In the genomic region with DNA sequence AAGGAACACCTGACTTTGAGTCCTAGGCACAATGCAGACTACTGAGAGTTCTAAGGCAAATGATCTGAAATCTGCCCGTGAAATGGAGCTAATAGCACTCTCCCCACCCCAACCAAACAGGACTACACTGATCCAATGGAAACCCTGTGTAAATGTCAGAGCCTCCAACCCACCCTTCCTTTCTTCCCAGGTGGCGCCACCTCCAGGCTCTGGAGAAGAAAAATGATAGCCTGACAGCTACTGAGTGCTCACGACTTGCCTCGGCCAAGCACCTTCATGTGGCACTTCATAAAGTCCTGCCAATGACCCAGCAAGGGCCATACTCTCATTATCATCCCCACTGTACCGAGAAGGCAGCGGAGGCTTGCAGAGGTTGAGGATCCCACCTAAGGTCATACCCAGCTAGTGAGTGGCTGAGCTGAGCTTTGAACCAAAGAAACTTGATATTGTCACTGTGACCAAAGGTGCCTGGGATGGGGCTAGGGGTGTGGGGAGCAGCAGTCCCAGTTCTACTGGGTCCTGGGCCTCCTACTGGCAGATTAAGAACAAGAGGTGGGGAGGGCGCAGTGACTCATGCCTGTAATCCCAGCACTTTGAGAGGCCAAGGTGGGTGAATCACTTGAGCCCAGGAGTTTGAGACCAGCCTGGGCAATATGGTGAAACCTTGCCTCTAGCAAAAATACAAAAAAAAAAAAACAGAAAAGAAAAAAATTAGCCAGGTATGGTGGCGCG, we compare ENCODE assay signal across 2 cellular contexts.
TF ChIP-seq lines count a peak whose summit lies in the region.

No MANE protein-coding gene starts in this region.

TF ChIP-seq in IMR-90, 13 proteins besides CTCF, POLR2A, EP300 and RAD21:
- TF ChIP-seq, protein P1, sequence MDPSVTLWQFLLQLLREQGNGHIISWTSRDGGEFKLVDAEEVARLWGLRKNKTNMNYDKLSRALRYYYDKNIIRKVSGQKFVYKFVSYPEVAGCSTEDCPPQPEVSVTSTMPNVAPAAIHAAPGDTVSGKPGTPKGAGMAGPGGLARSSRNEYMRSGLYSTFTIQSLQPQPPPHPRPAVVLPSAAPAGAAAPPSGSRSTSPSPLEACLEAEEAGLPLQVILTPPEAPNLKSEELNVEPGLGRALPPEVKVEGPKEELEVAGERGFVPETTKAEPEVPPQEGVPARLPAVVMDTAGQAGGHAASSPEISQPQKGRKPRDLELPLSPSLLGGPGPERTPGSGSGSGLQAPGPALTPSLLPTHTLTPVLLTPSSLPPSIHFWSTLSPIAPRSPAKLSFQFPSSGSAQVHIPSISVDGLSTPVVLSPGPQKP (IDR thresholded peaks at IDR 0.05; ENCODE audit: borderline replicate concordance, low read depth, low read length), result no peak
- TF ChIP-seq FOS (IDR thresholded peaks at IDR 0.05; ENCODE audit: low read depth, low read length), result no peak

TF ChIP-seq in GM12878, 131 proteins besides CTCF, POLR2A, EP300 and RAD21:
- TF ChIP-seq KLF5 (IDR thresholded peaks at IDR 0.05; ENCODE audit: partially characterized antibody), result no peak
- TF ChIP-seq, protein P2, sequence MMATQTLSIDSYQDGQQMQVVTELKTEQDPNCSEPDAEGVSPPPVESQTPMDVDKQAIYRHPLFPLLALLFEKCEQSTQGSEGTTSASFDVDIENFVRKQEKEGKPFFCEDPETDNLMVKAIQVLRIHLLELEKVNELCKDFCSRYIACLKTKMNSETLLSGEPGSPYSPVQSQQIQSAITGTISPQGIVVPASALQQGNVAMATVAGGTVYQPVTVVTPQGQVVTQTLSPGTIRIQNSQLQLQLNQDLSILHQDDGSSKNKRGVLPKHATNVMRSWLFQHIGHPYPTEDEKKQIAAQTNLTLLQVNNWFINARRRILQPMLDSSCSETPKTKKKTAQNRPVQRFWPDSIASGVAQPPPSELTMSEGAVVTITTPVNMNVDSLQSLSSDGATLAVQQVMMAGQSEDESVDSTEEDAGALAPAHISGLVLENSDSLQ (IDR thresholded peaks at IDR 0.05), result no peak
- TF ChIP-seq, protein P3, sequence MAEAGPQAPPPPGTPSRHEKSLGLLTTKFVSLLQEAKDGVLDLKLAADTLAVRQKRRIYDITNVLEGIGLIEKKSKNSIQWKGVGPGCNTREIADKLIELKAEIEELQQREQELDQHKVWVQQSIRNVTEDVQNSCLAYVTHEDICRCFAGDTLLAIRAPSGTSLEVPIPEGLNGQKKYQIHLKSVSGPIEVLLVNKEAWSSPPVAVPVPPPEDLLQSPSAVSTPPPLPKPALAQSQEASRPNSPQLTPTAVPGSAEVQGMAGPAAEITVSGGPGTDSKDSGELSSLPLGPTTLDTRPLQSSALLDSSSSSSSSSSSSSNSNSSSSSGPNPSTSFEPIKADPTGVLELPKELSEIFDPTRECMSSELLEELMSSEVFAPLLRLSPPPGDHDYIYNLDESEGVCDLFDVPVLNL (IDR thresholded peaks at IDR 0.05; ENCODE audit: low read depth, low read length), result no peak
- TF ChIP-seq SPI1 (IDR thresholded peaks at IDR 0.05; ENCODE audit: borderline replicate concordance, insufficient read depth, low read depth, low read length), result no peak
- no peak for TF ChIP-seq HCFC1 (IDR thresholded peaks at IDR 0.05; ENCODE audit: low read length)
- no peak for TF ChIP-seq SRF (IDR thresholded peaks at IDR 0.05; ENCODE audit: low read depth in 2 of 2, low read length in 2 of 2)
- TF ChIP-seq, protein P4, sequence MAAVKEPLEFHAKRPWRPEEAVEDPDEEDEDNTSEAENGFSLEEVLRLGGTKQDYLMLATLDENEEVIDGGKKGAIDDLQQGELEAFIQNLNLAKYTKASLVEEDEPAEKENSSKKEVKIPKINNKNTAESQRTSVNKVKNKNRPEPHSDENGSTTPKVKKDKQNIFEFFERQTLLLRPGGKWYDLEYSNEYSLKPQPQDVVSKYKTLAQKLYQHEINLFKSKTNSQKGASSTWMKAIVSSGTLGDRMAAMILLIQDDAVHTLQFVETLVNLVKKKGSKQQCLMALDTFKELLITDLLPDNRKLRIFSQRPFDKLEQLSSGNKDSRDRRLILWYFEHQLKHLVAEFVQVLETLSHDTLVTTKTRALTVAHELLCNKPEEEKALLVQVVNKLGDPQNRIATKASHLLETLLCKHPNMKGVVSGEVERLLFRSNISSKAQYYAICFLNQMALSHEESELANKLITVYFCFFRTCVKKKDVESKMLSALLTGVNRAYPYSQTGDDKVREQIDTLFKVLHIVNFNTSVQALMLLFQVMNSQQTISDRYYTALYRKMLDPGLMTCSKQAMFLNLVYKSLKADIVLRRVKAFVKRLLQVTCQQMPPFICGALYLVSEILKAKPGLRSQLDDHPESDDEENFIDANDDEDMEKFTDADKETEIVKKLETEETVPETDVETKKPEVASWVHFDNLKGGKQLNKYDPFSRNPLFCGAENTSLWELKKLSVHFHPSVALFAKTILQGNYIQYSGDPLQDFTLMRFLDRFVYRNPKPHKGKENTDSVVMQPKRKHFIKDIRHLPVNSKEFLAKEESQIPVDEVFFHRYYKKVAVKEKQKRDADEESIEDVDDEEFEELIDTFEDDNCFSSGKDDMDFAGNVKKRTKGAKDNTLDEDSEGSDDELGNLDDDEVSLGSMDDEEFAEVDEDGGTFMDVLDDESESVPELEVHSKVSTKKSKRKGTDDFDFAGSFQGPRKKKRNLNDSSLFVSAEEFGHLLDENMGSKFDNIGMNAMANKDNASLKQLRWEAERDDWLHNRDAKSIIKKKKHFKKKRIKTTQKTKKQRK (IDR thresholded peaks at IDR 0.05; ENCODE audit: low read depth, low read length), result no peak
- TF ChIP-seq ASH2L (IDR thresholded peaks at IDR 0.05; ENCODE audit: borderline replicate concordance, low read depth), result no peak
- TF ChIP-seq SREBF1 (IDR thresholded peaks at IDR 0.05; ENCODE audit: low read length), result no peak
- no peak for TF ChIP-seq NR2C1 (IDR thresholded peaks at IDR 0.05)
- TF ChIP-seq SIX5 (IDR thresholded peaks at IDR 0.05; ENCODE audit: low read depth, low read length, severe bottlenecking), result no peak
- TF ChIP-seq, protein P5, sequence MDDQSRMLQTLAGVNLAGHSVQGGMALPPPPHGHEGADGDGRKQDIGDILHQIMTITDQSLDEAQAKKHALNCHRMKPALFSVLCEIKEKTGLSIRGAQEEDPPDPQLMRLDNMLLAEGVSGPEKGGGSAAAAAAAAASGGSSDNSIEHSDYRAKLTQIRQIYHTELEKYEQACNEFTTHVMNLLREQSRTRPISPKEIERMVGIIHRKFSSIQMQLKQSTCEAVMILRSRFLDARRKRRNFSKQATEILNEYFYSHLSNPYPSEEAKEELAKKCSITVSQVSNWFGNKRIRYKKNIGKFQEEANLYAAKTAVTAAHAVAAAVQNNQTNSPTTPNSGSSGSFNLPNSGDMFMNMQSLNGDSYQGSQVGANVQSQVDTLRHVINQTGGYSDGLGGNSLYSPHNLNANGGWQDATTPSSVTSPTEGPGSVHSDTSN (IDR thresholded peaks at IDR 0.05; ENCODE audit: insufficient replicate concordance, low read depth, low read length), result no peak
- TF ChIP-seq, protein P6, sequence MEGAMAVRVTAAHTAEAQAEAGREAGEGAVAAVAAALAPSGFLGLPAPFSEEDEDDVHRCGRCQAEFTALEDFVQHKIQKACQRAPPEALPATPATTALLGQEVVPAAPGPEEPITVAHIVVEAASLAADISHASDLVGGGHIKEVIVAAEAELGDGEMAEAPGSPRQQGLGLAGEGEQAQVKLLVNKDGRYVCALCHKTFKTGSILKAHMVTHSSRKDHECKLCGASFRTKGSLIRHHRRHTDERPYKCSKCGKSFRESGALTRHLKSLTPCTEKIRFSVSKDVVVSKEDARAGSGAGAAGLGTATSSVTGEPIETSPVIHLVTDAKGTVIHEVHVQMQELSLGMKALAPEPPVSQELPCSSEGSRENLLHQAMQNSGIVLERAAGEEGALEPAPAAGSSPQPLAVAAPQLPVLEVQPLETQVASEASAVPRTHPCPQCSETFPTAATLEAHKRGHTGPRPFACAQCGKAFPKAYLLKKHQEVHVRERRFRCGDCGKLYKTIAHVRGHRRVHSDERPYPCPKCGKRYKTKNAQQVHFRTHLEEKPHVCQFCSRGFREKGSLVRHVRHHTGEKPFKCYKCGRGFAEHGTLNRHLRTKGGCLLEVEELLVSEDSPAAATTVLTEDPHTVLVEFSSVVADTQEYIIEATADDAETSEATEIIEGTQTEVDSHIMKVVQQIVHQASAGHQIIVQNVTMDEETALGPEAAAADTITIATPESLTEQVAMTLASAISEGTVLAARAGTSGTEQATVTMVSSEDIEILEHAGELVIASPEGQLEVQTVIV (IDR thresholded peaks at IDR 0.05; ENCODE audit: borderline replicate concordance, partially characterized antibody), result no peak
- TF ChIP-seq MYB (IDR thresholded peaks at IDR 0.05; ENCODE audit: borderline replicate concordance, low read depth, low read length), result no peak
- no peak for TF ChIP-seq TCF3 (IDR thresholded peaks at IDR 0.05; ENCODE audit: borderline replicate concordance, insufficient read depth, low read depth, low read length)
